Comparison of ENCODE assay signal across 17 cellular contexts in the genomic region with DNA sequence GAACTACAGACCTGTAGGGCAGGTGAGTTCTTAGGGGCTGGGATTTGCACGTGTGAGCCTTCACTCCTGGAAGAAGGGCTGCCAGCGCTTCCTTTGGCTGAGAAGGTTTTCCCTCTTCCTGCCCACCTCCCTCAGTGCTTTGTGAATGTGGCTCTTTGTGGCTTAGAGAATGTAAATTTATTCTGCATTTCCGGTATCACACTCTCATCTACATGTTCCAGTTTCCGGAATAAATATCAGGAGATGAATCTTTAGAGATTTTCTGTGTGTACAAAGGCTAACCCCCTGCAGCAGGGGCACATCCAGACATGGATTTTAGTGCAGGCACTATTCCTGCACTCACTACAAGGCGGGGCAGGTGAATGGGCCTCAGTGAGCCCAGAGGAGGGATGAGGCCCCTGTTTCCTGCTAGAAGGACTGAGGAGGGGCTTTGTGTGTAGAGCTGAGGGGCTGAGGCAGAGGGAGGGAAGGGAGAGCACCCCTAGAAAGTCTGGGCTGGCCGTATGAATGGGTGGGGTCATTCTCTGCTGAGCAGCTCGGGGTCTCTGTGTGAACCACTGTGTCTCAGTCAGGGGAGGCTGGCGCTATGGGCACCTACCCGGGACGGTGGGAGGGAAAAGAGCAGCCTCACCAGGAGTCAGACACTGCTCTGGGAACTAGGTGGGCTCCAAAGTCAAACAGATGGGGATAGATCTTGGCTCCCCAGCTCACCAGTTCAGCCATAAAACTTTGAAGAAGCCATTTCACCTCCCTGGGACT.
"Had no signal": no experiment of that assay in that cellular context is flagged by ENCODE, and none has a peak within 500 bp of the region (broad histone marks: within the 10 kb centered on the region; RNA-seq: fewer than 3 reads in every experiment).

No MANE protein-coding gene starts in this region.

- H3K4me1 ChIP-seq: left lung, pancreas, uterus had no signal

- H3K9me3 ChIP-seq: left lung, pancreas, SK-N-SH, uterus had no signal

- ATAC-seq: activated CD8-positive, alpha-beta T cell treated with anti-CD3 and anti-CD28 coated beads, Interleukin-2, amount 10 ng/mL, durations not matched to agents 7 days and 5 days; foreskin keratinocyte; left lung; pancreas; stimulated activated naive B cell treated with anti-CD40 and anti-IgM and Interleukin-4, amounts not matched to agents 10 μg/mL and 1 μg/mL and 100 μg/mL, for 72 hours; T-cell had no signal

- H3K4me3 ChIP-seq: cardiac muscle cell, dorsolateral prefrontal cortex, left lung, neural progenitor cell, pancreas, uterus had no signal

- H3K27ac ChIP-seq: cardiac muscle cell, dorsolateral prefrontal cortex, foreskin keratinocyte, left lung, neural progenitor cell, pancreas, uterus had no signal

- H3K9ac ChIP-seq: neural progenitor cell, SK-N-SH had no signal

- DNase-seq: activated CD4-positive, alpha-beta T cell treated with anti-CD3 and anti-CD28 coated beads, Interleukin-2, amount 10 ng/mL, durations not matched to agents 7 days and 5 days; activated CD4-positive, CD25-positive, alpha-beta regulatory T cell; activated CD8-positive, alpha-beta T cell treated with anti-CD3 and anti-CD28 coated beads, Interleukin-2, amount 10 ng/mL, durations not matched to agents 7 days and 5 days; dorsolateral prefrontal cortex; foreskin keratinocyte; hypothalamus; kidney; left lung; mammary epithelial cell; SK-N-SH; stimulated activated naive B cell treated with anti-CD40 and anti-IgM and Interleukin-4, amounts not matched to agents 10 μg/mL and 1 μg/mL and 100 μg/mL, for 72 hours; T-cell; T-helper 9 cell; uterus had no signal

- H3K27me3 ChIP-seq: cardiac muscle cell, foreskin keratinocyte, neural progenitor cell, pancreas, uterus had no signal

- H3K36me3 ChIP-seq: cardiac muscle cell, left lung, neural progenitor cell, pancreas, uterus had no signal
